Comparison of ENCODE assay signal across 8 cellular contexts in genomic region chr16:28291651-28292626, GRCh38. TPM values are rescaled to one million over a fixed set of nuclear protein-coding genes. Genes with fewer than 3 reads are reported as not detected.
DNase-seq lines count a peak whose midpoint lies in the region; ATAC-seq and TF ChIP-seq lines count a peak whose summit lies in the region.

SBK1 (plus strand) TSS chr16:28292525; CDS start chr16:28317392, 24,867 bp downstream.

- peak within 1 kb of the TSS; percentile 98 for H3K4me2 ChIP-seq in PC-9

- H3K4me1 Mint-ChIP-seq in IgD-negative memory B cell: peaks cover 0 to 10% (median 8%) of the 10 kb centered on the region in 3 donors
- H3K4me1 Mint-ChIP-seq in activated T-cell treated with anti-CD3 and anti-CD28 coated beads, Interleukin-2, amount 50 U/mL, for 4 hours (ENCODE audit: low read depth): peaks cover 55% of the 10 kb centered on the region
- peaks cover 47 to 75% (median 68%) of the 10 kb centered on the region in 7 donors for H3K4me1 Mint-ChIP-seq in naive thymus-derived CD4-positive, alpha-beta T cell
- peaks cover 5% of the 10 kb centered on the region for H3K4me1 Mint-ChIP-seq in stimulated activated memory B cell treated with anti-CD40 and anti-IgM and Interleukin-4, amounts not matched to agents 10 μg/mL and 1 μg/mL and 100 μg/mL, for 72 hours

- TSS peak; percentile 74 for BruUV-seq in PC-9 (replicated peaks; lab: Mats Ljungman, UMichigan)

- peaks cover 19% of the 10 kb centered on the region; the same call in 1 of the 2 replicates for H3F3A ChIP-seq in PC-9 (ENCODE audit: insufficient read depth, low read depth)

- H3K27ac Mint-ChIP-seq in IgD-negative memory B cell: peak within 1 kb of the TSS; percentile 82 to 93 (median 91)
- peak within 1 kb of the TSS; percentile 78 to 96 (median 88) for H3K27ac Mint-ChIP-seq in naive thymus-derived CD4-positive, alpha-beta T cell
- peak within 1 kb of the TSS; percentile 54 for H3K27ac Mint-ChIP-seq in stimulated activated memory B cell treated with anti-CD40 and anti-IgM and Interleukin-4, amounts not matched to agents 10 μg/mL and 1 μg/mL and 100 μg/mL, for 72 hours

- CTCF ChIA-PET in PC-9 (lab: Charles Lee): interaction anchor here (0.6 to 1.5 kb wide), 2 partner anchors 14 to 1529 kb away, joined by 3 to 15 read pairs; no protein-coding TSS in a partner anchor
- CTCF ChIA-PET in naive thymus-derived CD4-positive, alpha-beta T cell (lab: Charles Lee): interaction anchor here (0.9 to 3.2 kb wide), 4 partner anchors 15 to 25 kb away, joined by 3 to 12 read pairs (median 4); no protein-coding TSS in a partner anchor

- H3K36me3 Mint-ChIP-seq in IgD-negative memory B cell: peaks cover 2% of the 10 kb centered on the region
- no peaks in the 10 kb centered on the region for H3K36me3 Mint-ChIP-seq in activated T-cell treated with anti-CD3 and anti-CD28 coated beads, Interleukin-2, amount 50 U/mL, for 4 hours (ENCODE audit: insufficient read depth)
- peaks cover 0 to 8% (median 0%) of the 10 kb centered on the region in 5 donors for H3K36me3 Mint-ChIP-seq in naive thymus-derived CD4-positive, alpha-beta T cell
- no peaks in the 10 kb centered on the region for H3K36me3 Mint-ChIP-seq in stimulated activated memory B cell treated with anti-CD40 and anti-IgM and Interleukin-4, amounts not matched to agents 10 μg/mL and 1 μg/mL and 100 μg/mL, for 72 hours

- H3K27me3 Mint-ChIP-seq in IgD-negative memory B cell: peaks cover 8% of the 10 kb centered on the region
- H3K27me3 Mint-ChIP-seq in activated T-cell treated with anti-CD3 and anti-CD28 coated beads, Interleukin-2, amount 50 U/mL, for 4 hours (ENCODE audit: low read depth): no peaks in the 10 kb centered on the region
- H3K27me3 Mint-ChIP-seq in naive thymus-derived CD4-positive, alpha-beta T cell: peaks cover 0 to 27% (median 0%) of the 10 kb centered on the region in 5 donors
- H3K27me3 Mint-ChIP-seq in stimulated activated memory B cell treated with anti-CD40 and anti-IgM and Interleukin-4, amounts not matched to agents 10 μg/mL and 1 μg/mL and 100 μg/mL, for 72 hours: peaks cover 32% of the 10 kb centered on the region

- H3K27ac ChIP-seq in PC-9 (no peak within 1 kb of the TSS), esophagus muscularis mucosa (replicated peaks in 1 of 4) (peak within 1 kb of the TSS in 3 of 4 donors; percentile 54 to 63 (median 58))
- peak within 1 kb of the TSS; percentile 87 for H3K27ac ChIP-seq in naive thymus-derived CD4-positive, alpha-beta T cell (ENCODE audit: low read depth, low read length)

- intact Hi-C loops in PC-9 (cut with micrococcal nuclease; ENCODE audit: unreplicated experiment) (no loop called here), esophagus muscularis mucosa (cut with DNase I) (no loop called here)
- intact Hi-C loops in naive thymus-derived CD4-positive, alpha-beta T cell (cut with micrococcal nuclease): loop anchor here (1.0 to 2.0 kb wide), 6 partner anchors 15 to 262 kb away; partner anchors contain the start of genes CLN3 (in 1 of the 2) and XPO6 (in 1 of the 2)

- peaks cover 19% of the 10 kb centered on the region; the same call in 1 of the 2 replicates for H3K27me3 ChIP-seq in PC-9 (ENCODE audit: insufficient read depth, low read depth)
- peaks cover 0 to 23% (median 5%) of the 10 kb centered on the region in 4 donors for H3K27me3 ChIP-seq in esophagus muscularis mucosa
- no peaks in the 10 kb centered on the region for H3K27me3 ChIP-seq in naive thymus-derived CD4-positive, alpha-beta T cell (ENCODE audit: control insufficient read depth in 2 of 2, insufficient read depth in 2 of 2, low read length in 2 of 2)

- H3K4me3 Mint-ChIP-seq in IgD-negative memory B cell: peak within 1 kb of the TSS; percentile 82 to 94 (median 90)
- peak within 1 kb of the TSS; percentile 85 for H3K4me3 Mint-ChIP-seq in activated T-cell treated with anti-CD3 and anti-CD28 coated beads, Interleukin-2, amount 50 U/mL, for 4 hours
- peak within 1 kb of the TSS; percentile 93 to 97 (median 96) for H3K4me3 Mint-ChIP-seq in naive thymus-derived CD4-positive, alpha-beta T cell
- H3K4me3 Mint-ChIP-seq in stimulated activated memory B cell treated with anti-CD40 and anti-IgM and Interleukin-4, amounts not matched to agents 10 μg/mL and 1 μg/mL and 100 μg/mL, for 72 hours: peak within 1 kb of the TSS; percentile 75

- ATAC-seq in GM21447 (IDR thresholded peaks at IDR 0.05; ENCODE audit: unreplicated experiment): peak; percentile 73
- ATAC-seq in activated T-cell treated with anti-CD3 and anti-CD28 coated beads, Interleukin-2, amount 50 U/mL, for 4 hours: peak; percentile 96 to 97
- peak; percentile 97 for ATAC-seq in naive thymus-derived CD4-positive, alpha-beta T cell
- peak; percentile 97 for ATAC-seq in stimulated activated memory B cell treated with anti-CD40 and anti-IgM and Interleukin-4, amounts not matched to agents 10 μg/mL and 1 μg/mL and 100 μg/mL, for 72 hours

- no peak for TF ChIP-seq CTCF in PC-9 (conservative IDR thresholded peaks at IDR 0.05)
- TF ChIP-seq CTCF in esophagus muscularis mucosa (IDR thresholded peaks at IDR 0.05): no peak

- no peaks in the 10 kb centered on the region for H3K9me3 Mint-ChIP-seq in IgD-negative memory B cell
- H3K9me3 Mint-ChIP-seq in activated T-cell treated with anti-CD3 and anti-CD28 coated beads, Interleukin-2, amount 50 U/mL, for 4 hours: no peaks in the 10 kb centered on the region
- peaks cover 0 to 3% (median 0%) of the 10 kb centered on the region in 11 donors for H3K9me3 Mint-ChIP-seq in naive thymus-derived CD4-positive, alpha-beta T cell
- no peaks in the 10 kb centered on the region for H3K9me3 Mint-ChIP-seq in stimulated activated memory B cell treated with anti-CD40 and anti-IgM and Interleukin-4, amounts not matched to agents 10 μg/mL and 1 μg/mL and 100 μg/mL, for 72 hours

- 26% methylated on average over 6 of the region's 88 CpGs for WGBS in esophagus muscularis mucosa

- H3K4me3 ChIP-seq in PC-9 (peak within 1 kb of the TSS; percentile 62), esophagus muscularis mucosa (peak within 1 kb of the TSS; percentile 60 to 74 (median 60))
- H3K4me3 ChIP-seq in naive thymus-derived CD4-positive, alpha-beta T cell (ENCODE audit: low read length): peak within 1 kb of the TSS; percentile 94

- no peak for TF ChIP-seq POLR2A in esophagus muscularis mucosa (IDR thresholded peaks at IDR 0.05; ENCODE audit: low read depth)

- H3K79me2 ChIP-seq in PC-9 (ENCODE audit: low read depth): no peaks in the 10 kb centered on the region

- POLR2A ChIA-PET in PC-9 (lab: Charles Lee; ENCODE audit: unreplicated experiment): interaction anchor here (1.0 to 1.1 kb wide), 2 partner anchors 305 to 318 kb away, joined by 3 to 18 read pairs; partner anchors contain the start of genes SULT1A1 and SULT1A2
- POLR2A ChIA-PET in naive thymus-derived CD4-positive, alpha-beta T cell (lab: Charles Lee): interaction anchor here (0.6 to 12.2 kb wide), 13 partner anchors 8 to 694 kb away, joined by 3 to 205 read pairs (median 4); no protein-coding TSS in a partner anchor

- TF ChIP-seq EP300 in esophagus muscularis mucosa (IDR thresholded peaks at IDR 0.05): no peak

- no peaks in the 10 kb centered on the region; the same call in 1 of the 2 replicates for H4K20me1 ChIP-seq in PC-9 (ENCODE audit: insufficient read depth)

- H3K4me1 ChIP-seq in PC-9 (replicated peaks; ENCODE audit: insufficient read depth) (0 out of 2 replicates have a peak, but pooled peaks cover 6% of the 10 kb centered on the region), esophagus muscularis mucosa (peaks cover 9 to 20% (median 17%) of the 10 kb centered on the region in 4 donors)
- peaks cover 48 to 58% of the 10 kb centered on the region in 2 donors for H3K4me1 ChIP-seq in naive thymus-derived CD4-positive, alpha-beta T cell (ENCODE audit: control insufficient read depth in 2 of 2, insufficient read depth in 2 of 2, low read length in 2 of 2)

- DNase-seq in CMK (ENCODE audit: low read depth) (peak; percentile 40), PC-9 (peak; percentile 64 to 94), esophagus muscularis mucosa (ENCODE audit: extremely low spot score) (no peak)
- DNase-seq in activated T-cell treated with anti-CD3 and anti-CD28 coated beads, Interleukin-2, amount 50 U/mL, for 4 hours: peak; percentile 79
- DNase-seq in naive thymus-derived CD4-positive, alpha-beta T cell: peak; percentile 75 to 90 (median 87)

- no peaks in the 10 kb centered on the region for H3K9me3 ChIP-seq in PC-9 (ENCODE audit: insufficient read depth, low read depth)
- H3K9me3 ChIP-seq in esophagus muscularis mucosa: no peaks in the 10 kb centered on the region
- no peaks in the 10 kb centered on the region for H3K9me3 ChIP-seq in naive thymus-derived CD4-positive, alpha-beta T cell (ENCODE audit: control insufficient read depth in 2 of 3, low read length in 3 of 3)

- H2AFZ ChIP-seq in PC-9: peak within 1 kb of the TSS; percentile 86

- no peaks in the 10 kb centered on the region for H3K36me3 ChIP-seq in PC-9 (ENCODE audit: low read depth)
- no peaks in the 10 kb centered on the region for H3K36me3 ChIP-seq in esophagus muscularis mucosa
- peaks cover 0 to 3% (median 0%) of the 10 kb centered on the region in 3 experiments for H3K36me3 ChIP-seq in naive thymus-derived CD4-positive, alpha-beta T cell (ENCODE audit: control insufficient read depth in 2 of 3, insufficient read depth in 3 of 3, low read length in 3 of 3)

- H3K9me2 ChIP-seq in PC-9 (ENCODE audit: insufficient read depth): no peaks in the 10 kb centered on the region

RNA-seq across cellular contexts. Expression of gene SBK1, which starts in this region (rescaled TPM):
- 0.68 TPM for polyA plus RNA-seq in IgD-negative memory B cell
- total RNA-seq in PC-9 (2021): 18.4 and 22.1 TPM in 2 replicates
- 1 to 10 TPM; 1.4 to 1.5 (median 1.5) TPM for total RNA-seq in activated T-cell treated with anti-CD3 and anti-CD28 coated beads, Interleukin-2, amount 50 U/mL, for 4 hours
- under 1 TPM; under 0.01 to 0.78 (median 0.17) TPM for total RNA-seq in esophagus muscularis mucosa
- total RNA-seq in naive thymus-derived CD4-positive, alpha-beta T cell: 10 to 100 TPM in 4 of 5 experiments, 1 to 10 TPM in 1; 6.0 to 19.9 (median 17.9) TPM
- 10 to 100 TPM in 1 of 2 donors, 1 to 10 TPM in 1; 4.2 to 10.0 TPM for polyA plus RNA-seq in naive thymus-derived CD4-positive, alpha-beta T cell

Comparison
In these comparisons a context has a peak if more than half of its experiments do, and no peak if none do; other contexts are left out.
1. intact Hi-C loops: an anchor here in naive thymus-derived CD4-positive, alpha-beta T cell (1.0 to 2.0 kb wide); none called in PC-9 and esophagus muscularis mucosa.